2 cellular contexts compared by ENCODE assay signal in the genomic region with DNA sequence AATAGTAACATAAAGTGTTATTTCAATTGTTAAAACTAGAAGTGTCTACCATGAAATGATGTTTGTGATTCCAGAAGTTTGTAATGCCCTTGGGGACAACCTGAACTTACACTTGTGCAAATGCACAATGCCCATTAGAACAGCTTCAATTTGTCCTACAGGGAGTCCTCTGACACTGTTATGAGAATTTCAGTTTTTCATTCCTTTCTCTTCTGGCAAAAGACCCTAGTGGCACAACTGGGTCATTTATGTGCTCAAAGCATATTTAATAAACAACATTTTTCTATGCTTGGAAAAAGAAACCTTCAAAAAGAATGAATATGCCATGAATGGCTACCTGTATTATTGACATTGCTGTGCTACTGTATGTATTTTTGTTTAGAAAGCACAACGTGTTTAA.
TF ChIP-seq lines count a peak whose summit lies in the region.

A gene (plus strand): TSS at position 301 of the 400 bp plus-strand sequence. CDS start 1,977 bp downstream, outside the sequence.

TF ChIP-seq in GM12878, 131 proteins besides CTCF, POLR2A, EP300 and RAD21:
- no peak for TF ChIP-seq CHD4 (IDR thresholded peaks at IDR 0.05)
- TF ChIP-seq BRCA1 (IDR thresholded peaks at IDR 0.05; ENCODE audit: low read depth, low read length), result no peak
- TF ChIP-seq, protein P1, sequence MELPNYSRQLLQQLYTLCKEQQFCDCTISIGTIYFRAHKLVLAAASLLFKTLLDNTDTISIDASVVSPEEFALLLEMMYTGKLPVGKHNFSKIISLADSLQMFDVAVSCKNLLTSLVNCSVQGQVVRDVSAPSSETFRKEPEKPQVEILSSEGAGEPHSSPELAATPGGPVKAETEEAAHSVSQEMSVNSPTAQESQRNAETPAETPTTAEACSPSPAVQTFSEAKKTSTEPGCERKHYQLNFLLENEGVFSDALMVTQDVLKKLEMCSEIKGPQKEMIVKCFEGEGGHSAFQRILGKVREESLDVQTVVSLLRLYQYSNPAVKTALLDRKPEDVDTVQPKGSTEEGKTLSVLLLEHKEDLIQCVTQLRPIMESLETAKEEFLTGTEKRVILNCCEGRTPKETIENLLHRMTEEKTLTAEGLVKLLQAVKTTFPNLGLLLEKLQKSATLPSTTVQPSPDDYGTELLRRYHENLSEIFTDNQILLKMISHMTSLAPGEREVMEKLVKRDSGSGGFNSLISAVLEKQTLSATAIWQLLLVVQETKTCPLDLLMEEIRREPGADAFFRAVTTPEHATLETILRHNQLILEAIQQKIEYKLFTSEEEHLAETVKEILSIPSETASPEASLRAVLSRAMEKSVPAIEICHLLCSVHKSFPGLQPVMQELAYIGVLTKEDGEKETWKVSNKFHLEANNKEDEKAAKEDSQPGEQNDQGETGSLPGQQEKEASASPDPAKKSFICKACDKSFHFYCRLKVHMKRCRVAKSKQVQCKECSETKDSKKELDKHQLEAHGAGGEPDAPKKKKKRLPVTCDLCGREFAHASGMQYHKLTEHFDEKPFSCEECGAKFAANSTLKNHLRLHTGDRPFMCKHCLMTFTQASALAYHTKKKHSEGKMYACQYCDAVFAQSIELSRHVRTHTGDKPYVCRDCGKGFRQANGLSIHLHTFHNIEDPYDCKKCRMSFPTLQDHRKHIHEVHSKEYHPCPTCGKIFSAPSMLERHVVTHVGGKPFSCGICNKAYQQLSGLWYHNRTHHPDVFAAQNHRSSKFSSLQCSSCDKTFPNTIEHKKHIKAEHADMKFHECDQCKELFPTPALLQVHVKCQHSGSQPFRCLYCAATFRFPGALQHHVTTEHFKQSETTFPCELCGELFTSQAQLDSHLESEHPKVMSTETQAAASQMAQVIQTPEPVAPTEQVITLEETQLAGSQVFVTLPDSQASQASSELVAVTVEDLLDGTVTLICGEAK (IDR thresholded peaks at IDR 0.05; ENCODE audit: borderline replicate concordance), result no peak
- TF ChIP-seq, protein P2, sequence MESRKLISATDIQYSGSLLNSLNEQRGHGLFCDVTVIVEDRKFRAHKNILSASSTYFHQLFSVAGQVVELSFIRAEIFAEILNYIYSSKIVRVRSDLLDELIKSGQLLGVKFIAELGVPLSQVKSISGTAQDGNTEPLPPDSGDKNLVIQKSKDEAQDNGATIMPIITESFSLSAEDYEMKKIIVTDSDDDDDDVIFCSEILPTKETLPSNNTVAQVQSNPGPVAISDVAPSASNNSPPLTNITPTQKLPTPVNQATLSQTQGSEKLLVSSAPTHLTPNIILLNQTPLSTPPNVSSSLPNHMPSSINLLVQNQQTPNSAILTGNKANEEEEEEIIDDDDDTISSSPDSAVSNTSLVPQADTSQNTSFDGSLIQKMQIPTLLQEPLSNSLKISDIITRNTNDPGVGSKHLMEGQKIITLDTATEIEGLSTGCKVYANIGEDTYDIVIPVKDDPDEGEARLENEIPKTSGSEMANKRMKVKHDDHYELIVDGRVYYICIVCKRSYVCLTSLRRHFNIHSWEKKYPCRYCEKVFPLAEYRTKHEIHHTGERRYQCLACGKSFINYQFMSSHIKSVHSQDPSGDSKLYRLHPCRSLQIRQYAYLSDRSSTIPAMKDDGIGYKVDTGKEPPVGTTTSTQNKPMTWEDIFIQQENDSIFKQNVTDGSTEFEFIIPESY (IDR thresholded peaks at IDR 0.05), result no peak
- no peak for TF ChIP-seq MTA3 (IDR thresholded peaks at IDR 0.05; ENCODE audit: borderline replicate concordance, low read length)
- TF ChIP-seq IKZF1 (conservative IDR thresholded peaks at IDR 0.05), result no peak
- TF ChIP-seq, protein P3, sequence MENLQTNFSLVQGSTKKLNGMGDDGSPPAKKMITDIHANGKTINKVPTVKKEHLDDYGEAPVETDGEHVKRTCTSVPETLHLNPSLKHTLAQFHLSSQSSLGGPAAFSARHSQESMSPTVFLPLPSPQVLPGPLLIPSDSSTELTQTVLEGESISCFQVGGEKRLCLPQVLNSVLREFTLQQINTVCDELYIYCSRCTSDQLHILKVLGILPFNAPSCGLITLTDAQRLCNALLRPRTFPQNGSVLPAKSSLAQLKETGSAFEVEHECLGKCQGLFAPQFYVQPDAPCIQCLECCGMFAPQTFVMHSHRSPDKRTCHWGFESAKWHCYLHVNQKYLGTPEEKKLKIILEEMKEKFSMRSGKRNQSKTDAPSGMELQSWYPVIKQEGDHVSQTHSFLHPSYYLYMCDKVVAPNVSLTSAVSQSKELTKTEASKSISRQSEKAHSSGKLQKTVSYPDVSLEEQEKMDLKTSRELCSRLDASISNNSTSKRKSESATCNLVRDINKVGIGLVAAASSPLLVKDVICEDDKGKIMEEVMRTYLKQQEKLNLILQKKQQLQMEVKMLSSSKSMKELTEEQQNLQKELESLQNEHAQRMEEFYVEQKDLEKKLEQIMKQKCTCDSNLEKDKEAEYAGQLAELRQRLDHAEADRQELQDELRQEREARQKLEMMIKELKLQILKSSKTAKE (IDR thresholded peaks at IDR 0.05; ENCODE audit: low read depth, poor library complexity, severe bottlenecking), result no peak
- no peak for TF ChIP-seq MEF2A (IDR thresholded peaks at IDR 0.05; ENCODE audit: insufficient read depth, low read depth, low read length)
- TF ChIP-seq SP1 (IDR thresholded peaks at IDR 0.05; ENCODE audit: low read depth, low read length), result no peak
- TF ChIP-seq ZNF217 (IDR thresholded peaks at IDR 0.05), result no peak
- TF ChIP-seq HDAC2 (IDR thresholded peaks at IDR 0.05), result no peak
- no peak for TF ChIP-seq SIN3A (IDR thresholded peaks at IDR 0.05; ENCODE audit: low read depth, low read length)
- no peak for TF ChIP-seq YBX1 (IDR thresholded peaks at IDR 0.05)

TF ChIP-seq in H1, 55 proteins besides CTCF, POLR2A, EP300 and RAD21:
- TF ChIP-seq CBX5 (IDR thresholded peaks at IDR 0.05; ENCODE audit: low read depth, low read length) (no peak), TAF7 (optimal IDR thresholded peaks at IDR 0.05; ENCODE audit: borderline replicate concordance, low read depth, low read length) (no peak), CREB1 (IDR thresholded peaks at IDR 0.05) (no peak), ZNF274 (IDR thresholded peaks at IDR 0.05; ENCODE audit: borderline replicate concordance, extremely low read depth, low read length) (no peak), CHD1 (IDR thresholded peaks at IDR 0.05; ENCODE audit: low read depth, low read length) (no peak)
